12 cellular contexts compared by ENCODE assay signal in genomic region chr19:35590875-35591274, GRCh38. TPM values are rescaled to one million over a fixed set of nuclear protein-coding genes. Genes with fewer than 3 reads are reported as not detected.
"Had no signal": no experiment of that assay in that cellular context is flagged by ENCODE, and none has a peak within 500 bp of the region (broad histone marks: within the 10 kb centered on the region; RNA-seq: fewer than 3 reads in every experiment).

No MANE protein-coding gene starts in this region.

- H3K9me3 ChIP-seq: HAP-1 had no signal

- H2AFZ ChIP-seq: GM23248, GM23338 had no signal

- H3K27ac ChIP-seq: GM23248 had no signal

- FAIRE-seq: H1, H54 had no signal

- H3K4me1 ChIP-seq: HAP-1 had no signal

- H3K4me2 ChIP-seq: GM23338 had no signal

- H3K4me3 ChIP-seq: GM23248, GM23338, HAP-1 had no signal

- H3K9ac ChIP-seq: GM23248 had no signal

- ATAC-seq: GM23338, HCT116 had no signal

- DNase-seq: GM23248, GOT3, H7, H9, HCEC 1CT, HFFc6 had no signal

- H3K36me3 ChIP-seq: HAP-1 had no signal

RNA-seq across cellular contexts. Expression of gene PMIS2, which starts 4.9 kb away (rescaled TPM):
- total RNA-seq: GM23248, GM23338, H1, H4, H7, H9, HFFc6 had no signal
- polyA plus RNA-seq: GM23248, GM23338, H1 had no signal

RNA-seq across cellular contexts. Expression of gene ATP4A, which starts 27.4 kb away (rescaled TPM):
- total RNA-seq: GM23248, H4, HFFc6 had no signal
- polyA plus RNA-seq: GM23248 had no signal
